In genomic region chr19:1491849-1492170, GRCh38 we compare ENCODE assay signal across 9 cellular contexts. TPM values are rescaled to one million over a fixed set of nuclear protein-coding genes. Genes with fewer than 3 reads are reported as not detected.
DNase-seq lines count a peak whose midpoint lies in the region; ATAC-seq and TF ChIP-seq lines count a peak whose summit lies in the region.
"Had no signal": no experiment of that assay in that cellular context is flagged by ENCODE, and none has a peak within 500 bp of the region (broad histone marks: within the 10 kb centered on the region; RNA-seq: fewer than 3 reads in every experiment).

No MANE protein-coding gene starts in this region.

- no peaks in the 10 kb centered on the region for H3K9me3 ChIP-seq in adipocyte (ENCODE audit: control insufficient read depth, low read length)
- H3K9me3 ChIP-seq in liver (ENCODE audit: control insufficient read depth in 4 of 4, low read length in 3 of 4), result no peaks in the 10 kb centered on the region
- H3K9me3 ChIP-seq in thoracic aorta, result no peaks in the 10 kb centered on the region

- H3K9me3 Mint-ChIP-seq in activated naive CD4-positive, alpha-beta T cell treated with anti-CD3 and anti-CD28 coated beads, Interleukin-2, amount 50 U/mL, for 24 hours, result no peaks in the 10 kb centered on the region

- TF ChIP-seq CTCF in liver (IDR thresholded peaks at IDR 0.05; ENCODE audit: low read depth, low read length, missing input control) (no peak), thoracic aorta (IDR thresholded peaks at IDR 0.05) (no peak)

- 27% methylated on average over 12 of the region's 12 CpGs for WGBS in liver

- peak overlapping the region; percentile 75 for H3K9ac ChIP-seq in adipocyte (ENCODE audit: low read length)
- peak overlapping the region; percentile 66 to 70 for H3K9ac ChIP-seq in liver (ENCODE audit: low read depth in 1 of 2, low read length in 2 of 2)

- DNase-seq in activated naive CD4-positive, alpha-beta T cell treated with anti-CD3 and anti-CD28 coated beads, Interleukin-2, amount 50 U/mL, for 16 hours, result no peak
- DNase-seq in adipocyte (ENCODE audit: low read depth) (no peak), thoracic aorta (ENCODE audit: low spot score) (no peak), superior temporal gyrus (ENCODE audit: extremely low spot score) (no peak), NCI-H1092 treated with DMSO at 0.1 percent for 48 hours (lab: John Stamatoyannopoulos, UW) (no peak)
- DNase-seq in stimulated activated CD4-positive, alpha-beta T cell treated with anti-CD3 and anti-CD28 coated beads, Interleukin-12 subunit alpha, Interleukin-12 subunit beta, amount 100 ng/mL, for 4 hours, result no peak
- DNase-seq: GOT3 had no signal

- H3K27ac ChIP-seq in liver (ENCODE audit: low read depth in 1 of 2, low read length in 2 of 2) (peak overlapping the region; percentile 77 to 91), thoracic aorta (no peak overlapping the region)

- peak overlapping the region; percentile 30 for H3K27ac Mint-ChIP-seq in activated naive CD4-positive, alpha-beta T cell treated with anti-CD3 and anti-CD28 coated beads, Interleukin-2, amount 50 U/mL, for 24 hours

- H3K27me3 Mint-ChIP-seq in activated naive CD4-positive, alpha-beta T cell treated with anti-CD3 and anti-CD28 coated beads, Interleukin-2, amount 50 U/mL, for 24 hours, result no peaks in the 10 kb centered on the region

- no peak for ATAC-seq in thoracic aorta (ENCODE audit: insufficient number of reproducible peaks, low FRiP score, low read depth)

- peak overlapping the region; percentile 81 for H3K4me3 ChIP-seq in adipocyte (ENCODE audit: low read length)
- H3K4me3 ChIP-seq in liver (ENCODE audit: low read depth in 1 of 3, low read length in 3 of 3), result peak overlapping the region; percentile 43 to 77 (median 65)
- H3K4me3 ChIP-seq in thoracic aorta, result peak overlapping the region; percentile 73

- H3K36me3 ChIP-seq in adipocyte (ENCODE audit: control insufficient read depth, insufficient read depth, low read length, severe bottlenecking) (no peaks in the 10 kb centered on the region), liver (ENCODE audit: control insufficient read depth in 4 of 4, insufficient read depth in 3 of 4, low read depth in 1 of 4, low read length in 3 of 4) (peaks cover 0 to 2% (median 0%) of the 10 kb centered on the region in 4 donors), thoracic aorta (no peaks in the 10 kb centered on the region)

- H3K4me1 ChIP-seq in adipocyte (ENCODE audit: control insufficient read depth, insufficient read depth, low read length) (peaks cover 19% of the 10 kb centered on the region), liver (ENCODE audit: control insufficient read depth in 4 of 4, insufficient read depth in 4 of 4, low read length in 3 of 4) (peaks cover 10 to 35% (median 22%) of the 10 kb centered on the region in 4 donors), thoracic aorta (ENCODE audit: control insufficient read depth in 1 of 2, low read depth in 2 of 2) (peaks cover 6 to 17% of the 10 kb centered on the region in 2 donors)

- H3K4me3 Mint-ChIP-seq in activated naive CD4-positive, alpha-beta T cell treated with anti-CD3 and anti-CD28 coated beads, Interleukin-2, amount 50 U/mL, for 24 hours, result peak overlapping the region; percentile 83

- H3K27me3 ChIP-seq in adipocyte (replicated peaks; ENCODE audit: control insufficient read depth, insufficient read depth, low read length), result peaks cover 22% of the 10 kb centered on the region
- no peaks in the 10 kb centered on the region for H3K27me3 ChIP-seq in liver (ENCODE audit: control insufficient read depth in 4 of 4, insufficient read depth in 4 of 4, low read length in 3 of 4)
- no peaks in the 10 kb centered on the region for H3K27me3 ChIP-seq in thoracic aorta (replicated peaks; ENCODE audit: insufficient read depth)

- no peak for TF ChIP-seq RAD21 in liver (IDR thresholded peaks at IDR 0.05)

- H3K4me1 Mint-ChIP-seq in activated naive CD4-positive, alpha-beta T cell treated with anti-CD3 and anti-CD28 coated beads, Interleukin-2, amount 50 U/mL, for 24 hours, result peaks cover 16% of the 10 kb centered on the region

- no peaks in the 10 kb centered on the region for H3K36me3 Mint-ChIP-seq in activated naive CD4-positive, alpha-beta T cell treated with anti-CD3 and anti-CD28 coated beads, Interleukin-2, amount 50 U/mL, for 24 hours

TF ChIP-seq in liver, 16 proteins besides CTCF, POLR2A, EP300 and RAD21:
- TF ChIP-seq FOXA2 (IDR thresholded peaks at IDR 0.05), result no peak
- TF ChIP-seq GABPA (IDR thresholded peaks at IDR 0.05 in 1 of 2, conservative IDR thresholded peaks at IDR 0.05 in 1 of 2), result no peak
- no peak for TF ChIP-seq ATF3 (IDR thresholded peaks at IDR 0.05)
- TF ChIP-seq MAX (IDR thresholded peaks at IDR 0.05), result no peak
- TF ChIP-seq REST (IDR thresholded peaks at IDR 0.05), result no peak
- TF ChIP-seq SP1 (IDR thresholded peaks at IDR 0.05), result no peak
- TF ChIP-seq EGR1 (IDR thresholded peaks at IDR 0.05; ENCODE audit: low read depth in 2 of 2), result no peak
- TF ChIP-seq RXRA (IDR thresholded peaks at IDR 0.05), result no peak
- TF ChIP-seq JUND (IDR thresholded peaks at IDR 0.05), result no peak
- TF ChIP-seq FOXA1 (IDR thresholded peaks at IDR 0.05), result no peak
- no peak for TF ChIP-seq HNF4A (conservative IDR thresholded peaks at IDR 0.05)
- TF ChIP-seq HNF4G (IDR thresholded peaks at IDR 0.05), result no peak
- TF ChIP-seq TAF1 (conservative IDR thresholded peaks at IDR 0.05), result no peak
- no peak for TF ChIP-seq NR2F2 (IDR thresholded peaks at IDR 0.05)
- no peak for TF ChIP-seq ZBTB33 (IDR thresholded peaks at IDR 0.05)
- TF ChIP-seq YY1 (IDR thresholded peaks at IDR 0.05), result no peak
TF ChIP-seq in liver: peak in this region for 0.

RNA-seq across cellular contexts. Expression of gene REEP6, which starts 0.8 kb away (rescaled TPM):
- total RNA-seq in liver (100 to 1,000 TPM in 1 of 2 donors, 10 to 100 TPM in 1; 16.4 to 159 TPM), thoracic aorta (1 to 10 TPM in 1 of 2 donors, under 1 TPM in 1; 0.35 to 1.6 TPM)
- polyA plus RNA-seq in liver, result 100 to 1,000 TPM; 243 to 449 TPM

RNA-seq across cellular contexts. Expression of gene PCSK4, which starts 1.7 kb away (rescaled TPM):
- total RNA-seq in liver (1 to 10 TPM; 2.6 TPM), thoracic aorta (under 1 TPM; 0.56 to 0.68 TPM)
- polyA plus RNA-seq in liver, result 1 to 10 TPM in 1 of 2 donors, under 1 TPM in 1; 0.60 to 1.2 TPM

RNA-seq across cellular contexts. Expression of gene C19orf25, which starts 12.8 kb away (rescaled TPM):
- total RNA-seq in liver (10 to 100 TPM; 17.3 to 19.8 TPM), thoracic aorta (10 to 100 TPM; 28.6 to 54.6 TPM)
- polyA plus RNA-seq in liver, result 10 to 100 TPM; 15.1 to 19.8 TPM

RNA-seq across cellular contexts. Expression of gene ADAMTSL5, which starts 21.0 kb away (rescaled TPM):
- under 1 TPM; 0.09 to 0.75 TPM for total RNA-seq in liver
- 1 to 10 TPM; 1.4 to 1.8 TPM for polyA plus RNA-seq in liver
- 10 to 100 TPM; 22.2 to 36.2 TPM for total RNA-seq in thoracic aorta

RNA-seq across cellular contexts. Expression of gene PLK5, which starts 32.1 kb away (rescaled TPM):
- total RNA-seq in liver, result not detected
- polyA plus RNA-seq in liver, result under 1 TPM in 1 of 2 donors, not detected in 1; 0.03 TPM
- not detected for total RNA-seq in thoracic aorta

Comparison
In these comparisons a context has a peak if more than half of its experiments do, and no peak if none do; other contexts are left out.
1. H3K27ac ChIP-seq: peak in liver (2 of 2); none in thoracic aorta (0 of 2).
2. RNA of gene REEP6, which starts 0.8 kb away (total RNA-seq): 16.4 to 159 TPM in liver; 0.35 to 1.6 TPM in thoracic aorta; every median in the first group is over 4 times any median in the second.
3. Peak in every context shown above with its lines, with median percentiles within 50 percentile points of each other: H3K4me3 ChIP-seq.